8 cellular contexts compared by ENCODE assay signal in genomic region chr10:130642926-130643325, GRCh38.
"Had no signal": no experiment of that assay in that cellular context is flagged by ENCODE, and none has a peak within 500 bp of the region (broad histone marks: within the 10 kb centered on the region; RNA-seq: fewer than 3 reads in every experiment).

No MANE protein-coding gene starts in this region.

- H2AFZ ChIP-seq: GM23338 had no signal

- H3K4me3 ChIP-seq: GM23338 had no signal

- FAIRE-seq: H1, H54, HTR-8/SVneo had no signal

- DNase-seq: H9, HCEC 1CT, Kasumi-1, KG1 had no signal

- ATAC-seq: GM23338 had no signal

- H3K4me2 ChIP-seq: GM23338 had no signal
